Comparison of ENCODE assay signal across 3 cellular contexts in the genomic region with DNA sequence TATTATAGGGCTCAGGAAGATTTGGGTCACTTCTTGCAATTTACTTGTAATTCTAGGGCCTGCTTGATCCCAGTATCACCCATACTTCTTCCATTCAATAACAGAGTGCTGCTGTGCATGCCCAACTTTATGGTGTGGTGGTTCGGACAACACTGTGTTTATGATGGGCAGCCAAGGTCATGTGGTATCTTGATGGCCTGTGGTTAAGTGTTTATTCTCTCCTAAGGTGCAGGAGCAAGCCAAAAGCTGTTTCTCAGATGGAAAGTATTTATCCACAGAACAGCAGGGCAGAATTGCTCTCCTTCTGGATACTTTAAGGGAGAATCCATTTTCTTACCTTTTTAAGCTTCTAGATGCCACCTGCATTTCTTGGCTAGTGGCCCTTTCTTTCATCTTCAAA.
"Had no signal": no experiment of that assay in that cellular context is flagged by ENCODE, and none has a peak within 500 bp of the region (broad histone marks: within the 10 kb centered on the region; RNA-seq: fewer than 3 reads in every experiment).

No MANE protein-coding gene starts in this region.

- DNase-seq: GDM1, GF-D8 had no signal

- ATAC-seq: GM12878 had no signal
